Comparison of ENCODE assay signal across 1 cellular context in the genomic region with DNA sequence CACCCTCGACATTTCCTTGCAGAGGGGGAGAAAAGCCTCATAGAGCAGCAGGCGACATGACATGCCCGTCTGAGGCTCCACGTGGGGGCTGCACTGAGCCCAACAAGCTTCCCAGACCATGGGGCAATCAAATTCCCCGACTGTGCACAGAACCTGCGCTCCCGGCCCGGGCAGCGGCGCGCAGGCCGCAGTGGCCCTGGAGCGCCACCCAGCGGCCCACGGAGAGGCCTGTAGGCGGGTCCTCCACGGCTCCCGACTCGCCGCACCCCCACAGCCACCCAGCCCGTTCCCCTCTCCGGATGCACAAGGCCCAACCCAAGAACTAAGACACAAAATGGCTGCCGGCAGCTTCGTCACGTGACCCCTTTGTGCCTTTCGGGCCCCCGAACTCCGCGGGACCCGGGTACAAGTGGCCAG.
TF ChIP-seq lines count a peak whose summit lies in the region.

No MANE protein-coding gene starts in this region.

TF ChIP-seq in K562, 482 proteins besides CTCF, POLR2A, EP300 and RAD21 (continued from another document and continues in another):
- TF ChIP-seq, protein P1, sequence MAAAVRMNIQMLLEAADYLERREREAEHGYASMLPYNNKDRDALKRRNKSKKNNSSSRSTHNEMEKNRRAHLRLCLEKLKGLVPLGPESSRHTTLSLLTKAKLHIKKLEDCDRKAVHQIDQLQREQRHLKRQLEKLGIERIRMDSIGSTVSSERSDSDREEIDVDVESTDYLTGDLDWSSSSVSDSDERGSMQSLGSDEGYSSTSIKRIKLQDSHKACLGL (CRISPR knock-in tag; IDR thresholded peaks at IDR 0.05; ENCODE audit: borderline replicate concordance, poor library complexity, severe bottlenecking) = peak; percentile 68
- TF ChIP-seq NFRKB (IDR thresholded peaks at IDR 0.05; ENCODE audit: low read depth) = no peak
- no peak for TF ChIP-seq TAF7 (tag; IDR thresholded peaks at IDR 0.05)
- TF ChIP-seq, protein P2, sequence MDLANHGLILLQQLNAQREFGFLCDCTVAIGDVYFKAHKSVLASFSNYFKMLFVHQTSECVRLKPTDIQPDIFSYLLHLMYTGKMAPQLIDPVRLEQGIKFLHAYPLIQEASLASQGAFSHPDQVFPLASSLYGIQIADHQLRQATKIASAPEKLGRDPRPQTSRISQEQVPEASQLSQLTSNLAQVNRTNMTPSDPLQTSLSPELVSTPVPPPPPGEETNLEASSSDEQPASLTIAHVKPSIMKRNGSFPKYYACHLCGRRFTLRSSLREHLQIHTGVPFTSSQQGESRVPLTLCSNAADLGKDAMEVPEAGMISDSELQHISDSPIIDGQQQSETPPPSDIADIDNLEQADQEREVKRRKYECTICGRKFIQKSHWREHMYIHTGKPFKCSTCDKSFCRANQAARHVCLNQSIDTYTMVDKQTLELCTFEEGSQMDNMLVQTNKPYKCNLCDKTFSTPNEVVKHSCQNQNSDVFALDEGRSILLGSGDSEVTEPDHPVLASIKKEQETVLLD (IDR thresholded peaks at IDR 0.05) = no peak
- no peak for TF ChIP-seq ZNF592 (IDR thresholded peaks at IDR 0.05)
- TF ChIP-seq NR1H2 (CRISPR knock-in tag; IDR thresholded peaks at IDR 0.05) = no peak
- no peak for TF ChIP-seq ZNF280A (IDR thresholded peaks at IDR 0.05; ENCODE audit: low read depth, partially characterized antibody)
- TF ChIP-seq TFAM (CRISPR knock-in tag; conservative IDR thresholded peaks at IDR 0.05) = no peak
- TF ChIP-seq, protein P3, sequence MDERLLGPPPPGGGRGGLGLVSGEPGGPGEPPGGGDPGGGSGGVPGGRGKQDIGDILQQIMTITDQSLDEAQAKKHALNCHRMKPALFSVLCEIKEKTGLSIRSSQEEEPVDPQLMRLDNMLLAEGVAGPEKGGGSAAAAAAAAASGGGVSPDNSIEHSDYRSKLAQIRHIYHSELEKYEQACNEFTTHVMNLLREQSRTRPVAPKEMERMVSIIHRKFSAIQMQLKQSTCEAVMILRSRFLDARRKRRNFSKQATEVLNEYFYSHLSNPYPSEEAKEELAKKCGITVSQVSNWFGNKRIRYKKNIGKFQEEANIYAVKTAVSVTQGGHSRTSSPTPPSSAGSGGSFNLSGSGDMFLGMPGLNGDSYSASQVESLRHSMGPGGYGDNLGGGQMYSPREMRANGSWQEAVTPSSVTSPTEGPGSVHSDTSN (CRISPR knock-in tag; IDR thresholded peaks at IDR 0.05; ENCODE audit: low read depth) = no peak
- TF ChIP-seq, protein P3 (tag; conservative IDR thresholded peaks at IDR 0.05; ENCODE audit: low read depth) = no peak
- TF ChIP-seq ERF (CRISPR knock-in tag; IDR thresholded peaks at IDR 0.05) = peak; percentile 70; the same call in 1 of the 2 replicates
- TF ChIP-seq TAL1 (IDR thresholded peaks at IDR 0.05) = no peak
- no peak for TF ChIP-seq MCM2 (IDR thresholded peaks at IDR 0.05; ENCODE audit: low read depth)
- TF ChIP-seq CBX1 (IDR thresholded peaks at IDR 0.05; ENCODE audit: low read depth) = peak; percentile 52; the same call in 1 of the 2 replicates
- TF ChIP-seq, protein P4, sequence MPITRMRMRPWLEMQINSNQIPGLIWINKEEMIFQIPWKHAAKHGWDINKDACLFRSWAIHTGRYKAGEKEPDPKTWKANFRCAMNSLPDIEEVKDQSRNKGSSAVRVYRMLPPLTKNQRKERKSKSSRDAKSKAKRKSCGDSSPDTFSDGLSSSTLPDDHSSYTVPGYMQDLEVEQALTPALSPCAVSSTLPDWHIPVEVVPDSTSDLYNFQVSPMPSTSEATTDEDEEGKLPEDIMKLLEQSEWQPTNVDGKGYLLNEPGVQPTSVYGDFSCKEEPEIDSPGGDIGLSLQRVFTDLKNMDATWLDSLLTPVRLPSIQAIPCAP (CRISPR knock-in tag; IDR thresholded peaks at IDR 0.05; ENCODE audit: borderline replicate concordance) = no peak
- TF ChIP-seq JUND (IDR thresholded peaks at IDR 0.05; ENCODE audit: borderline replicate concordance, low read depth, low read length) = peak; percentile 30; the same call in 1 of the 2 replicates
- peak; percentile 27; the same call in 1 of the 3 replicates for TF ChIP-seq JUND (tag; IDR thresholded peaks at IDR 0.05; ENCODE audit: borderline replicate concordance, low read depth, low read length)
- TF ChIP-seq, protein P5, sequence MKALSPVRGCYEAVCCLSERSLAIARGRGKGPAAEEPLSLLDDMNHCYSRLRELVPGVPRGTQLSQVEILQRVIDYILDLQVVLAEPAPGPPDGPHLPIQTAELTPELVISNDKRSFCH (CRISPR knock-in tag; IDR thresholded peaks at IDR 0.05) = no peak
- TF ChIP-seq, protein P5 (tag; IDR thresholded peaks at IDR 0.05) = no peak
- TF ChIP-seq MXI1 (IDR thresholded peaks at IDR 0.05; ENCODE audit: low read depth, low read length) = peak; percentile 71
- TF ChIP-seq, protein P6, sequence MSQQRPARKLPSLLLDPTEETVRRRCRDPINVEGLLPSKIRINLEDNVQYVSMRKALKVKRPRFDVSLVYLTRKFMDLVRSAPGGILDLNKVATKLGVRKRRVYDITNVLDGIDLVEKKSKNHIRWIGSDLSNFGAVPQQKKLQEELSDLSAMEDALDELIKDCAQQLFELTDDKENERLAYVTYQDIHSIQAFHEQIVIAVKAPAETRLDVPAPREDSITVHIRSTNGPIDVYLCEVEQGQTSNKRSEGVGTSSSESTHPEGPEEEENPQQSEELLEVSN (IDR thresholded peaks at IDR 0.05; ENCODE audit: borderline replicate concordance in 1 of 2, extremely low read depth in 1 of 2, insufficient read depth in 1 of 2, insufficient read length in 1 of 2, low read depth in 1 of 2, low read length in 1 of 2, poor library complexity in 1 of 2, severe bottlenecking in 1 of 2) = no peak
- TF ChIP-seq SREBF2 (CRISPR knock-in tag; IDR thresholded peaks at IDR 0.05) = no peak
- 0 out of 2 replicates have a peak, but pooled peaks have one; percentile 3 for TF ChIP-seq KLF16 (IDR thresholded peaks at IDR 0.05)
- no peak for TF ChIP-seq ZNF75A (CRISPR knock-in tag; IDR thresholded peaks at IDR 0.05)
- peak; percentile 93 for TF ChIP-seq RB1 (IDR thresholded peaks at IDR 0.05; ENCODE audit: low read depth)
- peak; percentile 42 for TF ChIP-seq L3MBTL2 (IDR thresholded peaks at IDR 0.05)
- no peak for TF ChIP-seq E4F1 (CRISPR knock-in tag; IDR thresholded peaks at IDR 0.05; ENCODE audit: borderline replicate concordance)
- TF ChIP-seq POLR2AphosphoS5 (IDR thresholded peaks at IDR 0.05; ENCODE audit: control insufficient read depth, insufficient read depth, low read depth, low read length) = peak; percentile 32; the same call in 1 of the 2 replicates
- TF ChIP-seq ZFX (CRISPR knock-in tag; IDR thresholded peaks at IDR 0.05) = peak; percentile 93
- peak; percentile 97 for TF ChIP-seq CTCFL (IDR thresholded peaks at IDR 0.05; ENCODE audit: borderline replicate concordance, insufficient read depth, low read depth, low read length, poor library complexity, severe bottlenecking)
- TF ChIP-seq ZFPM2 (CRISPR knock-in tag; IDR thresholded peaks at IDR 0.05) = no peak
- TF ChIP-seq GATAD2B (IDR thresholded peaks at IDR 0.05; ENCODE audit: borderline replicate concordance) = peak; percentile 69; the same call in 1 of the 2 replicates
- no peak for TF ChIP-seq MCM3 (IDR thresholded peaks at IDR 0.05)
- no peak for TF ChIP-seq SRF (CRISPR knock-in tag; IDR thresholded peaks at IDR 0.05)
- no peak for TF ChIP-seq ZBTB11 (CRISPR knock-in tag; IDR thresholded peaks at IDR 0.05)
- no peak for TF ChIP-seq PML (IDR thresholded peaks at IDR 0.05; ENCODE audit: low read length)
